17 cellular contexts compared by ENCODE assay signal in genomic region chr1:203354246-203354645, GRCh38. TPM values are rescaled to one million over a fixed set of nuclear protein-coding genes. Genes with fewer than 3 reads are reported as not detected.
DNase-seq lines count a peak whose midpoint lies in the region; TF ChIP-seq lines count a peak whose summit lies in the region.
"Had no signal": no experiment of that assay in that cellular context is flagged by ENCODE, and none has a peak within 500 bp of the region (broad histone marks: within the 10 kb centered on the region; RNA-seq: fewer than 3 reads in every experiment).

No MANE protein-coding gene starts in this region.

- H2AFZ ChIP-seq in ACC112 (ENCODE audit: low read length, unreplicated experiment) = no peak overlapping the region
- H2AFZ ChIP-seq in GM23248 = no peak overlapping the region
- no peak overlapping the region for H2AFZ ChIP-seq in OCI-LY7 (ENCODE audit: low read length)

- 4 to 5% methylated on average over 2 of the region's 2 CpGs for WGBS in GM23248 (ENCODE audit: low coverage in 1 of 2, low lambda C conversion rate in 2 of 2, missing lambda C conversion rate in 2 of 2), 2 experiments

- H3F3A ChIP-seq in GM23248 (ENCODE audit: insufficient read depth) = 0 out of 2 replicates have a peak, but pooled peaks cover 5% of the 10 kb centered on the region

- in situ Hi-C loops in GM23248 (cut with MboI) = no loop called here

- H3K4me2 ChIP-seq in GM23248 (ENCODE audit: unreplicated experiment) = no peak overlapping the region
- H3K4me2 ChIP-seq in OCI-LY7 (ENCODE audit: low read length) = no peak overlapping the region

- TF ChIP-seq CTCF in choroid plexus epithelial cell (conservative IDR thresholded peaks at IDR 0.05; ENCODE audit: low read depth, low read length) (no peak), OCI-LY7 (conservative IDR thresholded peaks at IDR 0.05; ENCODE audit: low read length) (no peak)

- H3K36me3 ChIP-seq in ACC112 (ENCODE audit: insufficient read depth, low read length) (no peaks in the 10 kb centered on the region), GM23248 (ENCODE audit: low read depth) (no peaks in the 10 kb centered on the region), OCI-LY7 (ENCODE audit: insufficient read depth, low read length) (no peaks in the 10 kb centered on the region)
- H3K36me3 ChIP-seq: heart right ventricle, prostate gland, upper lobe of left lung had no signal

- no peak overlapping the region for H3K9ac ChIP-seq in GM23248

- H3K9me3 ChIP-seq in GM23248 (ENCODE audit: low read depth) (no peaks in the 10 kb centered on the region), OCI-LY7 (ENCODE audit: low read length) (no peaks in the 10 kb centered on the region)
- H3K9me3 ChIP-seq: heart right ventricle, prostate gland, upper lobe of left lung had no signal

- peaks cover 48% of the 10 kb centered on the region for H3K27me3 ChIP-seq in ACC112 (ENCODE audit: insufficient read depth, low read length)
- H3K27me3 ChIP-seq in GM23248 (replicated peaks; ENCODE audit: insufficient read depth) = 0 out of 2 replicates have a peak, but pooled peaks cover 3% of the 10 kb centered on the region
- H3K27me3 ChIP-seq: upper lobe of left lung had no signal

- H3K79me2 ChIP-seq in ACC112 (ENCODE audit: control insufficient read depth, insufficient read depth, low read length, unreplicated experiment) (no peaks in the 10 kb centered on the region), GM23248 (ENCODE audit: insufficient read depth) (no peaks in the 10 kb centered on the region), OCI-LY7 (ENCODE audit: insufficient read depth, low read depth, low read length) (no peaks in the 10 kb centered on the region)

- intact Hi-C loops in OCI-LY7 (cut with micrococcal nuclease; ENCODE audit: unreplicated experiment) = no loop called here

- POLR2A ChIA-PET in OCI-LY7 (lab: Charles Lee) = interaction anchor here (0.6 to 1.4 kb wide), 2 partner anchors 8 to 115 kb away, joined by 3 to 4 read pairs; no protein-coding TSS in a partner anchor

- H3K27ac ChIP-seq in ACC112 (ENCODE audit: low read depth, low read length) (0 out of 2 replicates have a peak overlapping the region, but pooled peaks have one; percentile 8), GM23248 (peak overlapping the region; percentile 11; the same call in 1 of the 2 replicates), OCI-LY7 (ENCODE audit: low read depth, low read length, poor library complexity, severe bottlenecking) (no peak overlapping the region)
- H3K27ac ChIP-seq: prostate gland had no signal

- peaks cover 9% of the 10 kb centered on the region for H3K4me1 ChIP-seq in ACC112 (ENCODE audit: control insufficient read depth, insufficient read depth, low read length, unreplicated experiment)
- peaks cover 14% of the 10 kb centered on the region; the same call in 1 of the 2 replicates for H3K4me1 ChIP-seq in GM23248 (ENCODE audit: insufficient read depth)
- no peaks in the 10 kb centered on the region for H3K4me1 ChIP-seq in OCI-LY7 (ENCODE audit: insufficient read depth, low read length, poor library complexity, severe bottlenecking)
- H3K4me1 ChIP-seq: prostate gland had no signal

- H4K20me1 ChIP-seq in GM23248 (ENCODE audit: insufficient read depth) = no peaks in the 10 kb centered on the region
- no peaks in the 10 kb centered on the region for H4K20me1 ChIP-seq in OCI-LY7 (ENCODE audit: insufficient read depth, low read length)

- CTCF ChIA-PET in OCI-LY7 (lab: Charles Lee; ENCODE audit: unreplicated experiment) = interaction anchor here (0.6 kb wide), 1 partner anchor 305 kb away, joined by 3 read pairs; no protein-coding TSS in a partner anchor

- no TSS peak for BruUV-seq in OCI-LY7 (replicated peaks; lab: Mats Ljungman, UMichigan)

- no peaks in the 10 kb centered on the region for H3K9me2 ChIP-seq in GM23248 (ENCODE audit: insufficient read depth)
- no peaks in the 10 kb centered on the region for H3K9me2 ChIP-seq in OCI-LY7 (ENCODE audit: insufficient read depth, low read length)

- DNase-seq in GM23248 (peak; percentile 79), choroid plexus epithelial cell (ENCODE audit: low read depth) (peak; percentile 53), iris pigment epithelial cell (ENCODE audit: low read depth) (peak; percentile 69), Kasumi-1 (lab: John Stamatoyannopoulos, UW) (no peak), GM19240 (ENCODE audit: insufficient read length, low spot score) (no peak), NCI-H1048 (lab: John Stamatoyannopoulos, UW) (no peak), OCI-LY7 (ENCODE audit: low spot score) (no peak)
- DNase-seq: activated B cell treated with CpG ODN at 0.5 μM for 24 hours; cerebellar nuclear complex; heart right ventricle; NCI-H2029 treated with DMSO at 0.1 percent for 48 hours; NCI-H510A; Right ventricle myocardium superior; stimulated activated naive CD4-positive, alpha-beta T cell; upper lobe of left lung had no signal

- H3K4me3 ChIP-seq in ACC112 (ENCODE audit: low read depth, low read length) = no peak overlapping the region
- no peak overlapping the region for H3K4me3 ChIP-seq in GM23248
- H3K4me3 ChIP-seq in choroid plexus epithelial cell (ENCODE audit: low read depth, low read length) = no peak overlapping the region
- no peak overlapping the region for H3K4me3 ChIP-seq in OCI-LY7 (ENCODE audit: low read depth, low read length, poor library complexity, severe bottlenecking)
- H3K4me3 ChIP-seq: heart right ventricle, prostate gland, upper lobe of left lung had no signal

RNA-seq across cellular contexts. Expression of gene FMOD, which starts 3.3 kb away (rescaled TPM):
- 12.1 and 14.6 TPM in 2 replicates for total RNA-seq in GM23248 (2014; rRNA removed; shearing (Covaris generic))
- 11.2 and 11.4 TPM in 2 replicates for polyA plus RNA-seq in GM23248 (2016; fragmentation: Nextera tagmentation; extraction: Ambion mirVana)
- 0.05 TPM in 1 of 2 replicates, not detected in the other for total RNA-seq in OCI-LY7 (2014; rRNA removed; shearing (Covaris generic))
- not detected in 2 replicates for total RNA-seq in OCI-LY7 (2022)
- total RNA-seq: activated B cell treated with CpG ODN at 0.5 μM for 24 hours had no signal

RNA-seq across cellular contexts. Expression of gene BTG2, which starts 48.9 kb away (rescaled TPM):
- 5.0 and 7.8 TPM in 2 replicates for total RNA-seq in GM23248 (2014; rRNA removed; shearing (Covaris generic))
- polyA plus RNA-seq in GM23248 (2016; fragmentation: Nextera tagmentation; extraction: Ambion mirVana) = 7.5 and 7.9 TPM in 2 replicates
- total RNA-seq in OCI-LY7 (2014; rRNA removed; shearing (Covaris generic)) = 146 and 156 TPM in 2 replicates
- total RNA-seq in OCI-LY7 (2022) = 99.5 and 102 TPM in 2 replicates

Comparison
In these comparisons a context has a peak if more than half of its experiments do, and no peak if none do; other contexts are left out.
1. DNase-seq: peak in GM23248 (single experiment), choroid plexus epithelial cell (single experiment) and iris pigment epithelial cell (single experiment); none in Kasumi-1 (0 of 2), GM19240 (single experiment), NCI-H1048 (single experiment) and OCI-LY7 (single experiment).
2. RNA of gene FMOD, which starts 3.3 kb away (total RNA-seq): 12.1 to 14.6 TPM in GM23248; 0.05 TPM in OCI-LY7; every median in the first group is over 10 times any median in the second.
3. RNA of gene BTG2, which starts 48.9 kb away (total RNA-seq): 99.5 to 156 TPM in OCI-LY7; 5.0 to 7.8 TPM in GM23248; every median in the first group is over 10 times any median in the second.